15 cellular contexts compared by ENCODE assay signal in the genomic region with DNA sequence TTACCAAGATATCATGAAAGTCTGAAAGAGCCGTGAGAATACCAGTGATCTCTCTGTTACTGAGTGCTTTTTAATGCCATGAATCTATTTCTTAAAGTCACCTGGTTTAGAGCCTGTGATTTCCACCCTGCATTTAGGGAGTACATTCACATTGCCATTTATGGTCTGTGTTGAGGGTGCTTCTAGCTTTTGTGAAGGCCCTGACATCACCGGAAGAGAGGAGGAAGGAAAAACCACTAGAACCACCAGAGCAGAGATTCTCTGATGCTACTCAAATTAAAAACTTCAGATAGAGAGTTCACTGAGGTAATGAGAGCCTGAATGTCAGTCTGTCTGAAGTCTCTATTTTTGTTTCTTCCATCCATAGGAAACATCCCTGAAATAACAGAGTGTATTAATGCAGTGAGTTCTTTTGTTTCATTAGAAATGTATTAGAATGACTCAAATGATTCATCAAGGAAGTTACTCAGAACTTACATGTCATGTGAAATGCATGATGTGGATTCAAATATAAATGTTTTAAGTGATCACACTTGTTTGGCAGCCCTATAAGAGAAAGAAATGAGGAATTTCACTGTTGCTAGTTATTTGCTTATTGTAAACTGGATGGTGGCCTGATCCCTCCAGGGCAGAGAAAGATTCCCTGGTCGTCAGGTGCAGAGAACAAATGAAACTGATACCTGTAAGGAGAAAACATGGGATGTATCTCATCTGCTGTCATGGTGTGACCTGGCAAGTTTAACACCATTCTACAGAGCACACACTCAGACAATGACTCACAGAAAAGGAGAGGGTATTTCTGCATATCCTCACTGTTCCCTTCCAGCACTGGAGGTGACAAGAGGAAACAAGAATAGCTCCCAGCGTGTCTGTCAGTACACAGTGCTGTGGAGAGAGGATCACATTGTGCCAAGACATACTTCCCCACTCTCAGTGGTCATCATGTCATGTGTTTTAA.
DNase-seq lines count a peak whose midpoint lies in the region; ATAC-seq, FAIRE-seq and TF ChIP-seq lines count a peak whose summit lies in the region.
"Had no signal": no experiment of that assay in that cellular context is flagged by ENCODE, and none has a peak within 500 bp of the region (broad histone marks: within the 10 kb centered on the region; RNA-seq: fewer than 3 reads in every experiment).

No MANE protein-coding gene starts in this region.

- H3K9me1 ChIP-seq in endothelial cell of umbilical vein (replicated peaks; ENCODE audit: control insufficient read depth, extremely low read depth, insufficient read depth, low read length): no peaks in the 10 kb centered on the region

- TF ChIP-seq POLR2A in endothelial cell of umbilical vein (IDR thresholded peaks at IDR 0.05; ENCODE audit: low read depth, low read length): no peak

- peak overlapping the region; percentile 87 for H3K27ac ChIP-seq in AG04450 (ENCODE audit: low read depth, low read length)
- H3K27ac ChIP-seq in endothelial cell of umbilical vein (ENCODE audit: insufficient read depth, low read depth, low read length): peak overlapping the region; percentile 99
- no peak overlapping the region for H3K27ac ChIP-seq in left lung
- H3K27ac ChIP-seq: KMS-11 had no signal

- peak; percentile 94 for FAIRE-seq in endothelial cell of umbilical vein (lab: Jason Lieb, UNC)
- FAIRE-seq: endometrium had no signal

- dilution Hi-C loops in endothelial cell of umbilical vein (cut with MboI; ENCODE audit: extremely low pct_ligation_motif_present, low sequenced_read_pairs): no loop called here

- H2AFZ ChIP-seq in endothelial cell of umbilical vein (ENCODE audit: low read depth, low read length): peak overlapping the region; percentile 48

- H3K36me3 ChIP-seq in endothelial cell of umbilical vein (ENCODE audit: control insufficient read depth in 2 of 2, extremely low read depth in 1 of 2, insufficient read depth in 2 of 2, low read length in 2 of 2): peaks cover 0 to 2% of the 10 kb centered on the region in 2 experiments
- no peaks in the 10 kb centered on the region for H3K36me3 ChIP-seq in left lung

- DNase-seq in AG04450 (ENCODE audit: low read depth, low spot score) (no peak), HS-5 (ENCODE audit: low read depth) (peak; percentile 47), endothelial cell of umbilical vein (ENCODE audit: low read depth, low spot score) (peak; percentile 78), NCI-H1092 (lab: John Stamatoyannopoulos, UW) (no peak), NCI-H748 treated with DMSO at 0.1 percent for 48 hours (lab: John Stamatoyannopoulos, UW) (no peak), left lung (no peak)
- DNase-seq: amniotic stem cell; GF-D8; naive thymus-derived CD8-positive, alpha-beta T cell; NCI-H510A had no signal

- H3K27me3 ChIP-seq in AG04450 (ENCODE audit: control insufficient read depth, insufficient read depth, low read length) (no peaks in the 10 kb centered on the region), endothelial cell of umbilical vein (ENCODE audit: control insufficient read depth in 2 of 2, insufficient read depth in 2 of 2, low read length in 2 of 2) (no peaks in the 10 kb centered on the region), left lung (no peaks in the 10 kb centered on the region)

- no peaks in the 10 kb centered on the region for H3K79me2 ChIP-seq in endothelial cell of umbilical vein (ENCODE audit: control insufficient read depth, insufficient read depth, low read length)

- CTCF ChIA-PET in AG04450 (lab: Charles Lee) (no interaction called here), endothelial cell of umbilical vein (lab: Charles Lee) (no interaction called here)

- TF ChIP-seq CTCF in AG04450 (IDR thresholded peaks at IDR 0.05; ENCODE audit: low read depth, low read length): no peak
- no peak for TF ChIP-seq CTCF in endothelial cell of umbilical vein (IDR thresholded peaks at IDR 0.05; ENCODE audit: extremely low read depth in 1 of 2, insufficient read depth in 1 of 2, low read depth in 1 of 2, low read length in 2 of 2)
- no peak for TF ChIP-seq CTCF in left lung (IDR thresholded peaks at IDR 0.05)

- H3K4me3 ChIP-seq in AG04450 (ENCODE audit: low read depth, low read length) (no peak overlapping the region), endothelial cell of umbilical vein (replicated peaks in 1 of 3; ENCODE audit: insufficient read depth in 1 of 3, low read depth in 1 of 3, low read length in 3 of 3) (no peak overlapping the region), left lung (no peak overlapping the region)

- no peaks in the 10 kb centered on the region for H4K20me1 ChIP-seq in endothelial cell of umbilical vein (replicated peaks; ENCODE audit: control insufficient read depth, extremely low read depth, insufficient read depth, low read length)

- peak overlapping the region; percentile 61 for H3K4me2 ChIP-seq in endothelial cell of umbilical vein (ENCODE audit: insufficient read depth, low read length)
- H3K4me2 ChIP-seq: KMS-11 had no signal

- intact Hi-C loops in endothelial cell of umbilical vein (cut with micrococcal nuclease) (loop anchor here (1.0 to 5.0 kb wide), 4 partner anchors 30 to 306 kb away; no protein-coding TSS in a partner anchor), left lung (cut with DNase I) (no loop called here)

- POLR2A ChIA-PET in AG04450 (lab: Yijun Ruan, JAX) (no interaction called here), endothelial cell of umbilical vein (lab: Charles Lee) (no interaction called here)

- H3K9me3 ChIP-seq in AG04450 (ENCODE audit: control insufficient read depth, insufficient read depth, low read length) (no peaks in the 10 kb centered on the region), endothelial cell of umbilical vein (replicated peaks; ENCODE audit: control insufficient read depth, insufficient read depth, low read length) (no peaks in the 10 kb centered on the region), left lung (no peaks in the 10 kb centered on the region)

- peak overlapping the region; percentile 85 for H3K9ac ChIP-seq in endothelial cell of umbilical vein (replicated peaks; ENCODE audit: extremely low read depth, insufficient read depth, low read length)
- H3K9ac ChIP-seq: KMS-11 had no signal

- ATAC-seq in GM21390 (IDR thresholded peaks at IDR 0.05; ENCODE audit: unreplicated experiment) (peak; percentile 67), GM19395 (IDR thresholded peaks at IDR 0.05; ENCODE audit: unreplicated experiment) (no peak), left lung (no peak)
- ATAC-seq: naive thymus-derived CD8-positive, alpha-beta T cell; SK-N-SH treated with all-trans-retinoic acid at 6 μM for 48 hours had no signal

- TSS peak; percentile 99 for BruUV-seq in endothelial cell of umbilical vein (replicated peaks; lab: Mats Ljungman, UMichigan)

- H3K4me1 ChIP-seq in endothelial cell of umbilical vein (ENCODE audit: control insufficient read depth, extremely low read depth, insufficient read depth, low read length) (peaks cover 25% of the 10 kb centered on the region), left lung (no peaks in the 10 kb centered on the region)

TF ChIP-seq in endothelial cell of umbilical vein, 7 proteins besides CTCF, POLR2A, EP300 and RAD21:
- TF ChIP-seq JUN (IDR thresholded peaks at IDR 0.05; ENCODE audit: borderline replicate concordance, insufficient read depth, insufficient read length, low read depth): no peak
- no peak for TF ChIP-seq POLR2AphosphoS5 (IDR thresholded peaks at IDR 0.05; ENCODE audit: insufficient read depth, low read depth, low read length)
- no peak for TF ChIP-seq MYC (IDR thresholded peaks at IDR 0.05; ENCODE audit: low read depth, low read length)
- TF ChIP-seq EZH2 (IDR thresholded peaks at IDR 0.05; ENCODE audit: borderline replicate concordance, low read depth, low read length, severe bottlenecking): no peak
- no peak for TF ChIP-seq GATA2 (IDR thresholded peaks at IDR 0.05; ENCODE audit: insufficient read depth, insufficient read length, low read depth, low read length)
- TF ChIP-seq, protein P1, sequence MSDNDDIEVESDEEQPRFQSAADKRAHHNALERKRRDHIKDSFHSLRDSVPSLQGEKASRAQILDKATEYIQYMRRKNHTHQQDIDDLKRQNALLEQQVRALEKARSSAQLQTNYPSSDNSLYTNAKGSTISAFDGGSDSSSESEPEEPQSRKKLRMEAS (IDR thresholded peaks at IDR 0.05; ENCODE audit: insufficient read depth, insufficient read length): no peak
- TF ChIP-seq FOS (IDR thresholded peaks at IDR 0.05; ENCODE audit: borderline replicate concordance, insufficient read depth, low read length): no peak

Comparison
In these comparisons a context has a peak if more than half of its experiments do, and no peak if none do; other contexts are left out.
1. DNase-seq: peak in HS-5 (single experiment) and endothelial cell of umbilical vein (single experiment); none in AG04450 (single experiment), NCI-H1092 (single experiment), NCI-H748 treated with DMSO at 0.1 percent for 48 hours (single experiment) and left lung (0 of 2).
2. H3K27ac ChIP-seq: peak in AG04450 (single experiment) and endothelial cell of umbilical vein (single experiment); none in left lung (0 of 2).